In genomic region chr6:116764557-116764960, GRCh38 we compare ENCODE assay signal across 8 cellular contexts. TPM values are rescaled to one million over a fixed set of nuclear protein-coding genes. Genes with fewer than 3 reads are reported as not detected.
A peak's percentile ranks its signal among the peaks of the same experiment; 100 is the strongest.
DNase-seq lines count a peak whose midpoint lies in the region; ATAC-seq and TF ChIP-seq lines count a peak whose summit lies in the region.

No MANE protein-coding gene starts in this region.

- H3K9me3 Mint-ChIP-seq in CD14-positive monocyte (peaks cover 0 to 11% (median 7%) of the 10 kb centered on the region in 7 donors), immature natural killer cell (no peaks in the 10 kb centered on the region)
- H3K9me3 Mint-ChIP-seq in activated CD8-positive, alpha-beta T cell treated with anti-CD3 and anti-CD28 coated beads for 36 hours, result no peaks in the 10 kb centered on the region

- peak overlapping the region in 9 of 10 donors; percentile 59 to 81 (median 68) for H3K27ac ChIP-seq in heart right ventricle
- H3K27ac ChIP-seq in ovary, result no peak overlapping the region

- H3K4me1 ChIP-seq in heart right ventricle, result peaks cover 0 to 24% (median 15%) of the 10 kb centered on the region in 9 donors
- peaks cover 9% of the 10 kb centered on the region for H3K4me1 ChIP-seq in ovary (ENCODE audit: insufficient read depth)

- H3K36me3 Mint-ChIP-seq in CD14-positive monocyte (peaks cover 0 to 7% of the 10 kb centered on the region in 2 donors), immature natural killer cell (peaks cover 0 to 4% (median 3%) of the 10 kb centered on the region in 3 donors)
- no peaks in the 10 kb centered on the region for H3K36me3 Mint-ChIP-seq in activated CD8-positive, alpha-beta T cell treated with anti-CD3 and anti-CD28 coated beads for 36 hours (ENCODE audit: low read depth)

- TF ChIP-seq CTCF in CD14-positive monocyte (IDR thresholded peaks at IDR 0.05) (no peak), heart right ventricle (IDR thresholded peaks at IDR 0.05) (peak in 1 of 9 donors; percentile 5), ovary (IDR thresholded peaks at IDR 0.05) (no peak)
- TF ChIP-seq CTCF in activated CD8-positive, alpha-beta T cell treated with anti-CD3 and anti-CD28 coated beads for 36 hours (IDR thresholded peaks at IDR 0.05), result no peak

- H3K4me1 Mint-ChIP-seq in CD14-positive monocyte (peaks cover 12% of the 10 kb centered on the region), immature natural killer cell (peaks cover 9 to 11% of the 10 kb centered on the region in 2 donors)
- peaks cover 5% of the 10 kb centered on the region for H3K4me1 Mint-ChIP-seq in activated CD8-positive, alpha-beta T cell treated with anti-CD3 and anti-CD28 coated beads for 36 hours (ENCODE audit: low read depth)

- ATAC-seq in activated CD8-positive, alpha-beta T cell treated with anti-CD3 and anti-CD28 coated beads for 36 hours, result no peak
- ATAC-seq in heart right ventricle (peak; percentile 14 to 56 (median 38)), HG02840 (IDR thresholded peaks at IDR 0.05; ENCODE audit: low FRiP score, unreplicated experiment) (no peak), HG02973 (IDR thresholded peaks at IDR 0.05; ENCODE audit: unreplicated experiment) (no peak)

- H3K27me3 Mint-ChIP-seq in CD14-positive monocyte (ENCODE audit: low read depth in 3 of 3), result peaks cover 50 to 60% (median 59%) of the 10 kb centered on the region in 3 donors
- H3K27me3 Mint-ChIP-seq in activated CD8-positive, alpha-beta T cell treated with anti-CD3 and anti-CD28 coated beads for 36 hours, result peaks cover 46% of the 10 kb centered on the region
- H3K27me3 Mint-ChIP-seq in immature natural killer cell (ENCODE audit: low read depth in 3 of 3), result peaks cover 1 to 21% (median 5%) of the 10 kb centered on the region in 3 donors

- no peak for DNase-seq in CD14-positive monocyte (ENCODE audit: low spot score)
- DNase-seq in activated CD8-positive, alpha-beta T cell treated with anti-CD3 and anti-CD28 coated beads for 36 hours, result no peak
- DNase-seq in heart right ventricle, result peak in 1 of 2 donors; percentile 24
- peak in 4 of 5 donors; percentile 16 to 43 (median 20) for DNase-seq in ovary
- no peak for DNase-seq in NCI-H774 (lab: John Stamatoyannopoulos, UW)
- DNase-seq in immature natural killer cell, result no peak

- peak overlapping the region; percentile 33 to 69 (median 58) for H3K4me3 ChIP-seq in heart right ventricle
- peak overlapping the region; percentile 57 for H3K4me3 ChIP-seq in ovary

- H3K9me3 ChIP-seq in heart right ventricle (no peaks in the 10 kb centered on the region), ovary (peaks cover 0 to 4% of the 10 kb centered on the region in 2 donors)

- CTCF ChIA-PET in activated CD8-positive, alpha-beta T cell treated with anti-CD3 and anti-CD28 coated beads for 36 hours (lab: Charles Lee), result no interaction called here

- POLR2A ChIA-PET in activated CD8-positive, alpha-beta T cell treated with anti-CD3 and anti-CD28 coated beads for 36 hours (lab: Charles Lee), result no interaction called here

- H3K27me3 ChIP-seq in heart right ventricle (peaks cover 8 to 65% (median 40%) of the 10 kb centered on the region in 7 donors), ovary (no peaks in the 10 kb centered on the region)

- H3K27ac Mint-ChIP-seq in CD14-positive monocyte (no peak overlapping the region), immature natural killer cell (no peak overlapping the region)
- no peak overlapping the region for H3K27ac Mint-ChIP-seq in activated CD8-positive, alpha-beta T cell treated with anti-CD3 and anti-CD28 coated beads for 36 hours

- no peak for TF ChIP-seq EP300 in ovary (IDR thresholded peaks at IDR 0.05)

- intact Hi-C loops in CD14-positive monocyte (cut with micrococcal nuclease), result no loop called here
- intact Hi-C loops in activated CD8-positive, alpha-beta T cell treated with anti-CD3 and anti-CD28 coated beads for 36 hours (cut with micrococcal nuclease), result no loop called here
- intact Hi-C loops in heart right ventricle (cut with DNase I), result no loop called here
- intact Hi-C loops in ovary (cut with DNase I), result no loop called here

- H3K36me3 ChIP-seq in heart right ventricle (peaks cover 0 to 4% (median 0%) of the 10 kb centered on the region in 9 donors), ovary (no peaks in the 10 kb centered on the region)

- 25 to 28% methylated on average over 24 of the region's 24 CpGs for WGBS in heart right ventricle, 2 donors
- WGBS in ovary, 3 donors, result 38 to 50% (median 44%) methylated on average over 24 of the region's 24 CpGs

- H3K4me3 Mint-ChIP-seq in CD14-positive monocyte (peak overlapping the region; percentile 47 to 86), immature natural killer cell (no peak overlapping the region)
- peak overlapping the region; percentile 40 for H3K4me3 Mint-ChIP-seq in activated CD8-positive, alpha-beta T cell treated with anti-CD3 and anti-CD28 coated beads for 36 hours

- TF ChIP-seq POLR2A in ovary (IDR thresholded peaks at IDR 0.05), result no peak

RNA-seq across cellular contexts. Expression of gene FAM162B, which starts 1.0 kb away (rescaled TPM):
- polyA plus RNA-seq in CD14-positive monocyte (not detected), heart right ventricle (1 to 10 TPM; 6.1 to 7.5 TPM), ovary (10 to 100 TPM in 1 of 2 donors, 1 to 10 TPM in 1; 4.7 to 11.6 TPM), immature natural killer cell (not detected)
- not detected for total RNA-seq in activated CD8-positive, alpha-beta T cell treated with anti-CD3 and anti-CD28 coated beads for 36 hours
- total RNA-seq in heart right ventricle (1 to 10 TPM; 1.3 to 8.0 (median 2.5) TPM), ovary (1 to 10 TPM; 2.2 to 9.5 (median 6.4) TPM)

Comparison
In these comparisons a context has a peak if more than half of its experiments do, and no peak if none do; other contexts are left out.
1. DNase-seq: peak in ovary (4 of 5); none in CD14-positive monocyte (single experiment), activated CD8-positive, alpha-beta T cell treated with anti-CD3 and anti-CD28 coated beads for 36 hours (single experiment), NCI-H774 (single experiment) and immature natural killer cell (0 of 3).
2. H3K4me3 Mint-ChIP-seq: peak in CD14-positive monocyte (2 of 2) and activated CD8-positive, alpha-beta T cell treated with anti-CD3 and anti-CD28 coated beads for 36 hours (single experiment); none in immature natural killer cell (0 of 5).
3. ATAC-seq: peak in heart right ventricle (8 of 8); none in activated CD8-positive, alpha-beta T cell treated with anti-CD3 and anti-CD28 coated beads for 36 hours (single experiment), HG02840 (single experiment) and HG02973 (single experiment).
4. H3K27ac ChIP-seq: peak in heart right ventricle (9 of 10); none in ovary (0 of 2).
5. RNA of gene FAM162B, which starts 1.0 kb away (polyA plus RNA-seq): 4.7 to 11.6 TPM in ovary and 6.1 to 7.5 TPM in heart right ventricle; not detected in CD14-positive monocyte and not detected in immature natural killer cell; every median in the first group is over 4 times any median in the second.